32 cellular contexts compared by ENCODE assay signal in the genomic region with DNA sequence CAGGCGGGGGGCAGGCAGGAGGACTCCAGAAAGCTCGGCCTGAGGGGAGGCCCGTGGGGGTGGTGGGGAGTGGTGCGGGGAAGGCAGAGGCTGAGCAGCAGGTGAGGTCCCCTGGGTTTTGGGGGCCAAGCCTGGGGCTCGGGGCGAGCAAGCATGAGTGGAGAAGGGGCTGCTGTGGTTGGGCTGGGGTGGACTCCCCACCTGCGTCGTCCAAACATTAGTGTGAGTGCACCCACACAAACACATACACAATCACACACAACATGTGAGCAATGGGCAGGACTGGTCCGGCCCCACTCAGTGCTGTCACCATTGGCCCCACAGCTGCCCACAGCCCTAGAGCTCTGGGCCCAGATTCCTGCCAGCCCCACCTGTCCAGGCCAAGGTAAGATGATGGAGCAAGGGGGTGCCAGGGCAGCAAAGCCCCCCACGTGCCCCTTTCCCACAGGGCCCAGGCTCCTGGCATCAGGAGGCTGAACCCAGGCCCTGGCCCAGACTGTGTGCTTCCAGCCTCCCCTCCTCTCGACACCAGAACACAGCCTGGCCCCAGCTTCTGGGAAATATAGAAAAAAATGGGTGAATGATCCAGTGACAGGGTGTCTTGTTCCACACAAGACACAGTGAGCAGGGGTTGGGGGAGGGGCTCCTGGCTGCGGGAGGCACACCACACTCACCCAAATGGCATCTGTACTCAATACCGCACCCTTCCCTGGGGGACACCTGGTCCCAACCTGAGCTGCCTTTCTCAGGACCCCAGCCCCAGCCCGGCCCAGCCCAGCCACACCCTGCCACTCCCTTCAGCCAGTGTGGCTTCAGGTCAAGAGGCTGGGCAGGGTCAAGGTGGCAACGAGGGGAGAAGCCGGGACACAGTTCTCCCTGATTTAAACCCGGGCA. TPM values are rescaled to one million over a fixed set of nuclear protein-coding genes. Genes with fewer than 3 reads are reported as not detected.
DNase-seq lines count a peak whose midpoint lies in the region; ATAC-seq and TF ChIP-seq lines count a peak whose summit lies in the region.
"Had no signal": no experiment of that assay in that cellular context is flagged by ENCODE, and none has a peak within 500 bp of the region (broad histone marks: within the 10 kb centered on the region; RNA-seq: fewer than 3 reads in every experiment).

No MANE protein-coding gene starts in this region.

- no peak overlapping the region for H2BK5ac ChIP-seq in H9 (ENCODE audit: insufficient read length, low read length)

- H3K79me2 ChIP-seq in H9 (ENCODE audit: insufficient read depth, low read length): no peaks in the 10 kb centered on the region

- peak; percentile 43 for DNase-seq in 8988T
- DNase-seq in H9: no peak
- peak; percentile 75 for DNase-seq in chondrocyte (ENCODE audit: low spot score)
- DNase-seq in sciatic nerve (ENCODE audit: low spot score): peak; percentile 34
- no peak for DNase-seq in transverse colon
- no peak for DNase-seq in NCI-H1436 treated with DMSO at 0.1 percent for 48 hours (lab: John Stamatoyannopoulos, UW)
- DNase-seq: activated CD4-positive, CD25-positive, alpha-beta regulatory T cell treated with anti-CD3 and anti-CD28 coated beads, Interleukin-2, amount 50 U/mL, for 72 hours; activated CD8-positive, alpha-beta T cell treated with anti-CD3 and anti-CD28 coated beads, Interleukin-2, amount 10 ng/mL, durations not matched to agents 7 days and 5 days; COR-L47; cortex of kidney; DMS79 treated with DMSO at 0.1 percent for 48 hours; effector memory CD8-positive, alpha-beta T cell; NCI-H146; NCI-H510A treated with DMSO at 0.1 percent for 48 hours; NK-92 treated with Interleukin-12 subunit alpha and Interleukin-12 subunit beta, amount 100 ng/mL, for 24 hours; stimulated activated CD4-positive, alpha-beta T cell treated with anti-CD3 and anti-CD28 coated beads, Interleukin-12 subunit alpha, Interleukin-12 subunit beta, amount 100 ng/mL, for 4 hours; stimulated activated CD4-positive, alpha-beta T cell treated with anti-CD3 and anti-CD28 coated beads, Interleukin-4, amount 100 ng/mL, for 1 hour; substantia nigra; T-helper 1 cell; uterus had no signal

- H4K20me1 ChIP-seq in H9 (ENCODE audit: control insufficient read depth, insufficient read depth, insufficient read length): no peaks in the 10 kb centered on the region

- no peaks in the 10 kb centered on the region for H3K9me3 Mint-ChIP-seq in H9
- H3K9me3 Mint-ChIP-seq in chondrocyte (ENCODE audit: low read depth): no peaks in the 10 kb centered on the region
- H3K9me3 Mint-ChIP-seq: activated T-helper 2 cell treated with anti-CD3 and anti-CD28 coated beads, Interferon-gamma antibody, Interleukin-2, Interleukin-4, amounts not matched to agents 10 μg/mL and 5 μg/mL and 100 μg/mL, durations not matched to agents 14 hours and 24 hours and 36 hours; effector memory CD8-positive, alpha-beta T cell had no signal

- H3K27me3 ChIP-seq in H9 (ENCODE audit: insufficient read depth, low read length) (no peaks in the 10 kb centered on the region), transverse colon (peaks cover 20% of the 10 kb centered on the region)
- H3K27me3 ChIP-seq: pancreas, Peyer's patch, right atrium auricular region had no signal

- no peak overlapping the region for H3K23ac ChIP-seq in H9 (ENCODE audit: insufficient read length, low read depth, low read length)

- H2BK20ac ChIP-seq in H9 (ENCODE audit: low read depth, low read length, poor library complexity, severe bottlenecking): no peak overlapping the region

- in situ Hi-C loops in transverse colon (cut with MboI; ENCODE audit: low pct_ligation_motif_present in 1 of 4, low pct_unique_long_range_greater_than_20kb in 1 of 4, low sequenced_read_pairs in 3 of 4): no loop called here

- no peak for TF ChIP-seq EP300 in transverse colon (IDR thresholded peaks at IDR 0.05; ENCODE audit: low read depth)

- H3K23me2 ChIP-seq in H9 (ENCODE audit: insufficient read length, low read depth, low read length, poor library complexity, severe bottlenecking): no peaks in the 10 kb centered on the region

- H3K36me3 ChIP-seq in transverse colon: no peaks in the 10 kb centered on the region
- H3K36me3 ChIP-seq: ascending aorta, cardiac muscle cell, heart left ventricle, pancreas, Peyer's patch, right atrium auricular region, uterus had no signal

- H2AFZ ChIP-seq in H9 (ENCODE audit: low read length): no peak overlapping the region

- no peak overlapping the region for H3K4ac ChIP-seq in H9 (ENCODE audit: low read depth, low read length)

- H4K91ac ChIP-seq in H9 (ENCODE audit: insufficient read length, low read depth, low read length): no peak overlapping the region

- WGBS in H9 (ENCODE audit: extremely low coverage, insufficient read length, low lambda C conversion rate): no CpG with 5 or more reads among the region's 17 CpGs
- 63 to 80% methylated on average over 1 to 16 of the region's 17 CpGs for WGBS in transverse colon (ENCODE audit: low coverage in 1 of 2), 2 donors

- H3K56ac ChIP-seq in H9 (ENCODE audit: insufficient read length, low read depth, low read length): no peak overlapping the region

- no peak overlapping the region for H3K9ac ChIP-seq in H9 (ENCODE audit: extremely low read depth, insufficient read length, low read length)

- H3K27ac Mint-ChIP-seq in H9: no peak overlapping the region
- no peak overlapping the region for H3K27ac Mint-ChIP-seq in chondrocyte (ENCODE audit: unreplicated experiment)
- H3K27ac Mint-ChIP-seq: activated CD8-positive, alpha-beta T cell treated with anti-CD3 and anti-CD28 coated beads, Interleukin-2, amount 10 ng/mL, durations not matched to agents 7 days and 5 days; activated naive CD8-positive, alpha-beta T cell; activated T-helper 2 cell treated with anti-CD3 and anti-CD28 coated beads, Interferon-gamma antibody, Interleukin-2, Interleukin-4, amounts not matched to agents 10 μg/mL and 5 μg/mL and 100 μg/mL, durations not matched to agents 14 hours and 24 hours and 36 hours; effector memory CD8-positive, alpha-beta T cell had no signal

- no peak for TF ChIP-seq CTCF in H9 (conservative IDR thresholded peaks at IDR 0.05)
- TF ChIP-seq CTCF in chondrocyte (IDR thresholded peaks at IDR 0.05): no peak
- no peak for TF ChIP-seq CTCF in transverse colon (IDR thresholded peaks at IDR 0.05)

- H3K4me2 ChIP-seq in H9 (ENCODE audit: insufficient read depth, insufficient read length, low read length): no peak overlapping the region

- H4K5ac ChIP-seq in H9 (ENCODE audit: insufficient read length, low read depth, low read length): no peak overlapping the region

- H3K9me3 ChIP-seq in H9 (ENCODE audit: control insufficient read depth, low read depth, low read length) (no peaks in the 10 kb centered on the region), transverse colon (no peaks in the 10 kb centered on the region)
- H3K9me3 ChIP-seq: ascending aorta, heart left ventricle, pancreas, Peyer's patch, right atrium auricular region, uterus had no signal

- H3K4me1 Mint-ChIP-seq in H9: peaks cover 25 to 37% of the 10 kb centered on the region in 2 experiments
- H3K4me1 Mint-ChIP-seq in chondrocyte (ENCODE audit: low read depth): no peaks in the 10 kb centered on the region

- intact Hi-C loops in sciatic nerve (cut with DNase I): no loop called here
- intact Hi-C loops in transverse colon (cut with DNase I; ENCODE audit: low total_unique reads): no loop called here

- H3K79me1 ChIP-seq in H9 (ENCODE audit: insufficient read depth, low read depth, low read length, poor library complexity, severe bottlenecking): no peaks in the 10 kb centered on the region

- H2BK120ac ChIP-seq in H9 (ENCODE audit: low read depth, low read length, poor library complexity, severe bottlenecking): no peak overlapping the region

- 0 out of 7 replicates have a peak, but pooled peaks cover 0 to 2% (median 0%) of the 10 kb centered on the region in 3 experiments for H3K36me3 Mint-ChIP-seq in H9 (ENCODE audit: insufficient read depth in 1 of 3, low read depth in 3 of 3)
- no peaks in the 10 kb centered on the region for H3K36me3 Mint-ChIP-seq in chondrocyte (ENCODE audit: low read depth)
- H3K36me3 Mint-ChIP-seq: activated naive CD8-positive, alpha-beta T cell had no signal

- peak overlapping the region; percentile 33 for H2BK12ac ChIP-seq in H9 (ENCODE audit: insufficient read length, low read depth, low read length)

- H2BK15ac ChIP-seq in H9 (ENCODE audit: low read depth, low read length): no peak overlapping the region

- H4K8ac ChIP-seq in H9 (replicated peaks; ENCODE audit: insufficient read length, low read depth, low read length): no peak overlapping the region

- H3K14ac ChIP-seq in H9 (ENCODE audit: insufficient read depth, low read length): 0 out of 2 replicates have a peak overlapping the region, but pooled peaks have one; percentile 48

- H3K4me1 ChIP-seq in H9 (ENCODE audit: insufficient read depth, low read length) (peaks cover 2% of the 10 kb centered on the region; the same call in 1 of the 2 replicates), transverse colon (no peaks in the 10 kb centered on the region)
- H3K4me1 ChIP-seq: ascending aorta, heart left ventricle, pancreas, Peyer's patch, right atrium auricular region, uterus had no signal

- H3K4me3 ChIP-seq in transverse colon: no peak overlapping the region
- H3K4me3 ChIP-seq: ascending aorta, cardiac muscle cell, heart left ventricle, pancreas, Peyer's patch, right atrium auricular region, uterus had no signal

- peaks cover 17% of the 10 kb centered on the region for H3K27me3 Mint-ChIP-seq in H9 (ENCODE audit: low read depth)
- H3K27me3 Mint-ChIP-seq in chondrocyte (ENCODE audit: low read depth): peaks cover 11% of the 10 kb centered on the region

- H2AK5ac ChIP-seq in H9 (ENCODE audit: insufficient read length, low read length): no peak overlapping the region

- no peak for TF ChIP-seq POLR2A in transverse colon (IDR thresholded peaks at IDR 0.05)

- H3K4me3 Mint-ChIP-seq in H9 (no peak overlapping the region), chondrocyte (ENCODE audit: unreplicated experiment) (no peak overlapping the region)
- H3K4me3 Mint-ChIP-seq: activated CD8-positive, alpha-beta T cell treated with anti-CD3 and anti-CD28 coated beads, Interleukin-2, amount 10 ng/mL, durations not matched to agents 7 days and 5 days; activated naive CD8-positive, alpha-beta T cell; effector memory CD8-positive, alpha-beta T cell had no signal

- H3K18ac ChIP-seq in H9 (ENCODE audit: insufficient read length, low read depth, low read length): no peak overlapping the region

- ATAC-seq in sciatic nerve (no peak), HG02759 (IDR thresholded peaks at IDR 0.05; ENCODE audit: unreplicated experiment) (no peak), GM19035 (IDR thresholded peaks at IDR 0.05; ENCODE audit: unreplicated experiment) (no peak)
- ATAC-seq: activated CD8-positive, alpha-beta T cell treated with anti-CD3 and anti-CD28 coated beads, Interleukin-2, amount 10 ng/mL, durations not matched to agents 7 days and 5 days; effector memory CD8-positive, alpha-beta T cell; heart left ventricle; pancreas had no signal

- H3K27ac ChIP-seq in H9 (ENCODE audit: insufficient read length, low read depth, low read length) (no peak overlapping the region), transverse colon (no peak overlapping the region)
- H3K27ac ChIP-seq: ascending aorta, cardiac muscle cell, heart left ventricle, pancreas, Peyer's patch, right atrium auricular region, uterus had no signal

- H3T11ph ChIP-seq in H9 (ENCODE audit: low read length): no peak overlapping the region

RNA-seq across cellular contexts. Expression of a gene that starts 0.5 kb away (rescaled TPM):
- total RNA-seq in H9 (2021): 0.15 and 0.20 TPM in 2 replicates
- not detected in 3 replicates for total RNA-seq in chondrocyte
- total RNA-seq in sciatic nerve: not detected
- total RNA-seq in transverse colon: not detected
- total RNA-seq: activated CD8-positive, alpha-beta T cell treated with anti-CD3 and anti-CD28 coated beads, Interleukin-2, amount 10 ng/mL, durations not matched to agents 7 days and 5 days; activated T-helper 2 cell treated with anti-CD3 and anti-CD28 coated beads, Interferon-gamma antibody, Interleukin-2, Interleukin-4, amounts not matched to agents 10 μg/mL and 5 μg/mL and 100 μg/mL, durations not matched to agents 14 hours and 24 hours and 36 hours; ascending aorta; cardiac muscle cell; fibroblast of villous mesenchyme; heart left ventricle; pancreas; Peyer's patch; right atrium auricular region; SK-MEL-5 had no signal

RNA-seq across cellular contexts. Expression of a gene that starts 28.6 kb away (rescaled TPM):
- total RNA-seq in H9 (2021) (1.3 and 1.4 TPM in 2 replicates), chondrocyte (not detected in 3 replicates), sciatic nerve (not detected), transverse colon (not detected)
- total RNA-seq: activated CD8-positive, alpha-beta T cell treated with anti-CD3 and anti-CD28 coated beads, Interleukin-2, amount 10 ng/mL, durations not matched to agents 7 days and 5 days; activated T-helper 2 cell treated with anti-CD3 and anti-CD28 coated beads, Interferon-gamma antibody, Interleukin-2, Interleukin-4, amounts not matched to agents 10 μg/mL and 5 μg/mL and 100 μg/mL, durations not matched to agents 14 hours and 24 hours and 36 hours; ascending aorta; cardiac muscle cell; fibroblast of villous mesenchyme; heart left ventricle; pancreas; Peyer's patch; right atrium auricular region; SK-MEL-5; uterus had no signal

Comparison
In these comparisons a context has a peak if more than half of its experiments do, and no peak if none do; other contexts are left out.
1. DNase-seq: peak in 8988T (single experiment), chondrocyte (single experiment) and sciatic nerve (single experiment); none in H9 (single experiment), transverse colon (single experiment) and NCI-H1436 treated with DMSO at 0.1 percent for 48 hours (single experiment).